Comparison of ENCODE assay signal across 19 cellular contexts in genomic region chr6:111831408-111831807, GRCh38.
"Had no signal": no experiment of that assay in that cellular context is flagged by ENCODE, and none has a peak within 500 bp of the region (broad histone marks: within the 10 kb centered on the region; RNA-seq: fewer than 3 reads in every experiment).

No MANE protein-coding gene starts in this region.

- H3K27ac Mint-ChIP-seq: stimulated activated memory B cell treated with anti-CD40 and anti-IgM and Interleukin-4, amounts not matched to agents 10 μg/mL and 1 μg/mL and 100 μg/mL, for 72 hours had no signal

- H3K9me3 Mint-ChIP-seq: nephron progenitor cell; stimulated activated memory B cell treated with anti-CD40 and anti-IgM and Interleukin-4, amounts not matched to agents 10 μg/mL and 1 μg/mL and 100 μg/mL, for 72 hours had no signal

- ATAC-seq: foreskin keratinocyte; naive thymus-derived CD4-positive, alpha-beta T cell; psoas muscle; right lobe of liver; stimulated activated memory B cell treated with anti-CD40 and anti-IgM and Interleukin-4, amounts not matched to agents 10 μg/mL and 1 μg/mL and 100 μg/mL, for 72 hours had no signal

- H3K4me1 ChIP-seq: colonic mucosa, psoas muscle, right lobe of liver had no signal

- H3K4me3 ChIP-seq: colonic mucosa, psoas muscle, right lobe of liver had no signal

- H3K9me3 ChIP-seq: colonic mucosa, psoas muscle, right lobe of liver had no signal

- DNase-seq: colonic mucosa; dermis blood vessel endothelial cell; erythroblast; foreskin keratinocyte; head of caudate nucleus; hippocampal formation; kidney glomerular epithelial cell; mammary epithelial cell; naive thymus-derived CD4-positive, alpha-beta T cell; nephron progenitor cell; psoas muscle; retina; right lobe of liver; stimulated activated CD4-positive, alpha-beta T cell treated with anti-CD3 and anti-CD28 coated beads, Interleukin-15, amount 100 ng/mL, for 24 hours; stimulated activated CD4-positive, alpha-beta T cell treated with anti-CD3 and anti-CD28 coated beads, Interleukin-1b, Interleukin-23, amount 100 ng/mL, for 48 hours; stimulated activated CD4-positive, alpha-beta T cell treated with anti-CD3 and anti-CD28 coated beads, Interleukin-4, amount 100 ng/mL, for 24 hours; trophoblast cell had no signal

- H3K27me3 Mint-ChIP-seq: naive thymus-derived CD4-positive, alpha-beta T cell; stimulated activated memory B cell treated with anti-CD40 and anti-IgM and Interleukin-4, amounts not matched to agents 10 μg/mL and 1 μg/mL and 100 μg/mL, for 72 hours had no signal

- H3K27me3 ChIP-seq: colonic mucosa, foreskin keratinocyte, right lobe of liver had no signal

- H3K4me3 Mint-ChIP-seq: nephron progenitor cell; stimulated activated memory B cell treated with anti-CD40 and anti-IgM and Interleukin-4, amounts not matched to agents 10 μg/mL and 1 μg/mL and 100 μg/mL, for 72 hours had no signal

- H3K27ac ChIP-seq: colonic mucosa, foreskin keratinocyte, parathyroid adenoma, psoas muscle, right lobe of liver had no signal

- H3K36me3 ChIP-seq: colonic mucosa, right lobe of liver had no signal

- H3K9ac ChIP-seq: parathyroid adenoma had no signal
